ENCODE assay signal across 1 cellular context in the genomic region with DNA sequence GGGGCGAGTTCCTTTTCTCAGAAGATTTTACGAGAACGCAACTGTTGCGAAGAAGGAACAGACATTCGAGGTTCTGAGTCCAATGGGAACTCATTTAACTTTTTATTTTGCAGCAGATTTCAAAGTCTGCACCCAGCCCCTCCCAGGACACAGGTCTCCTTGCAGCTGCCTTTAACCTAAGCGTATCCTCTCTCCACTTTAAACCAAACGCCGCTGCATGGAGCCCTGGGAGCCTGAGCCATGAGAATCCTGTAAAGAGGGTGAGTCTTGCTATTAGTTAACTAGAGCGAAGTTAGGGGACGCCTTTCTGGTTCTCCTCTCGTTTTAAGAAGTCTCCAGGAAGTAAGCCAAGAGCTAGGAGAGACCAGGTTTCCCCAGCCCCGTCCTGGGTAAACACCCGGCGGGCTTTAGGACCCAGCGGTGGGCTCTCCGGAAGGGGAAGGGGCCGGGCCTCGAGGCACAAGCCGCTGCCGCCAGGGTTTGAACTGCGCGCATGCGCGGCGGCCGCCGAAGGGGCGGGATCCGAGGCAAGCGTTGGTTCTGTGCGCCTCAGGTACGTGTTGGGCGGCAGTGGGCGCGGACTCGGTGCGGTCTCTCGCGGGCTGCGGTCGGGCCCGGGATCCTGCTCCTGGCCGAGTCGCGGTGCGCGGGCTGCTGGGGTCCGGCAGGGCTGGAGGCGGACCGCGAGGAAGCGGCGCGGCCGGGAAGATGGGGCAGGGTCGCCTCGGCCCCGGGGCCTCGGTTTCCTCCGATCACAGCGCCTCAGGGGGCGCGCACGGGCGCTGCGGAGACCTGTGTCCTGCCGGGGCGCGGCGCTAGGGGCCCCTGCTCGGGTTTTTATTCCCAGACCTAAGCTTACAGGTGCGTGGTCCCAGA.
TF ChIP-seq lines count a peak whose summit lies in the region.

A gene (plus strand): TSS at position 510 of the 876 bp plus-strand sequence. CDS start 7,188 bp downstream, outside the sequence.

TF ChIP-seq in HepG2, 621 proteins besides CTCF, POLR2A, EP300 and RAD21 (continued from another document and continues in another):
- TF ChIP-seq, protein P1, sequence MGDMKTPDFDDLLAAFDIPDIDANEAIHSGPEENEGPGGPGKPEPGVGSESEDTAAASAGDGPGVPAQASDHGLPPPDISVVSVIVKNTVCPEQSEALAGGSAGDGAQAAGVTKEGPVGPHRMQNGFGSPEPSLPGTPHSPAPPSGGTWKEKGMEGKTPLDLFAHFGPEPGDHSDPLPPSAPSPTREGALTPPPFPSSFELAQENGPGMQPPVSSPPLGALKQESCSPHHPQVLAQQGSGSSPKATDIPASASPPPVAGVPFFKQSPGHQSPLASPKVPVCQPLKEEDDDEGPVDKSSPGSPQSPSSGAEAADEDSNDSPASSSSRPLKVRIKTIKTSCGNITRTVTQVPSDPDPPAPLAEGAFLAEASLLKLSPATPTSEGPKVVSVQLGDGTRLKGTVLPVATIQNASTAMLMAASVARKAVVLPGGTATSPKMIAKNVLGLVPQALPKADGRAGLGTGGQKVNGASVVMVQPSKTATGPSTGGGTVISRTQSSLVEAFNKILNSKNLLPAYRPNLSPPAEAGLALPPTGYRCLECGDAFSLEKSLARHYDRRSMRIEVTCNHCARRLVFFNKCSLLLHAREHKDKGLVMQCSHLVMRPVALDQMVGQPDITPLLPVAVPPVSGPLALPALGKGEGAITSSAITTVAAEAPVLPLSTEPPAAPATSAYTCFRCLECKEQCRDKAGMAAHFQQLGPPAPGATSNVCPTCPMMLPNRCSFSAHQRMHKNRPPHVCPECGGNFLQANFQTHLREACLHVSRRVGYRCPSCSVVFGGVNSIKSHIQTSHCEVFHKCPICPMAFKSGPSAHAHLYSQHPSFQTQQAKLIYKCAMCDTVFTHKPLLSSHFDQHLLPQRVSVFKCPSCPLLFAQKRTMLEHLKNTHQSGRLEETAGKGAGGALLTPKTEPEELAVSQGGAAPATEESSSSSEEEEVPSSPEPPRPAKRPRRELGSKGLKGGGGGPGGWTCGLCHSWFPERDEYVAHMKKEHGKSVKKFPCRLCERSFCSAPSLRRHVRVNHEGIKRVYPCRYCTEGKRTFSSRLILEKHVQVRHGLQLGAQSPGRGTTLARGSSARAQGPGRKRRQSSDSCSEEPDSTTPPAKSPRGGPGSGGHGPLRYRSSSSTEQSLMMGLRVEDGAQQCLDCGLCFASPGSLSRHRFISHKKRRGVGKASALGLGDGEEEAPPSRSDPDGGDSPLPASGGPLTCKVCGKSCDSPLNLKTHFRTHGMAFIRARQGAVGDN (CRISPR knock-in tag; IDR thresholded peaks at IDR 0.05), result peak; percentile 92; the same call in 1 of the 2 replicates
- TF ChIP-seq ZNF33A (CRISPR knock-in tag; IDR thresholded peaks at IDR 0.05; ENCODE audit: borderline replicate concordance) (no peak), ZNF619 (CRISPR knock-in tag; IDR thresholded peaks at IDR 0.05) (no peak), RFXAP (CRISPR knock-in tag; IDR thresholded peaks at IDR 0.05; ENCODE audit: borderline replicate concordance) (peak; percentile 85), NAIF1 (CRISPR knock-in tag; IDR thresholded peaks at IDR 0.05; ENCODE audit: borderline replicate concordance) (peak; percentile 55; the same call in 1 of the 2 replicates), LCORL (IDR thresholded peaks at IDR 0.05) (no peak), LCORL (CRISPR knock-in tag; IDR thresholded peaks at IDR 0.05) (no peak), SNRNP70 (IDR thresholded peaks at IDR 0.05; ENCODE audit: low read depth, low read length) (no peak), ZNF143 (CRISPR knock-in tag; IDR thresholded peaks at IDR 0.05) (0 out of 2 replicates have a peak, but pooled peaks have one; percentile 26), ZNF282 (IDR thresholded peaks at IDR 0.05; ENCODE audit: partially characterized antibody) (no peak), CHD2 (IDR thresholded peaks at IDR 0.05; ENCODE audit: low read depth, low read length) (peak; percentile 78), JUND (CRISPR knock-in tag; IDR thresholded peaks at IDR 0.05) (no peak), SRSF4 (IDR thresholded peaks at IDR 0.05; ENCODE audit: low read depth, low read length, poor library complexity, severe bottlenecking) (no peak), ZNF556 (CRISPR knock-in tag; IDR thresholded peaks at IDR 0.05; ENCODE audit: borderline replicate concordance) (peak; percentile 74), RBM39 (IDR thresholded peaks at IDR 0.05; ENCODE audit: low read depth, low read length, poor library complexity, severe bottlenecking) (peak; percentile 86), U2AF1 (optimal IDR thresholded peaks at IDR 0.05; ENCODE audit: low read depth, low read length) (no peak), PRMT3 (CRISPR knock-in tag; IDR thresholded peaks at IDR 0.05; ENCODE audit: borderline replicate concordance, low read depth) (no peak), IRF2 (CRISPR knock-in tag; IDR thresholded peaks at IDR 0.05) (peak; percentile 63; the same call in 1 of the 2 replicates), HOXA3 (CRISPR knock-in tag; IDR thresholded peaks at IDR 0.05) (peak; percentile 68; the same call in 1 of the 2 replicates), ZBTB42 (CRISPR knock-in tag; IDR thresholded peaks at IDR 0.05) (peak; percentile 86; the same call in 1 of the 2 replicates), BORCS8-MEF2B (CRISPR knock-in tag; IDR thresholded peaks at IDR 0.05) (peak; percentile 77), SRF (IDR thresholded peaks at IDR 0.05; ENCODE audit: low read depth, low read length) (peak; percentile 8; the same call in 1 of the 2 replicates), FOXC1 (CRISPR knock-in tag; IDR thresholded peaks at IDR 0.05; ENCODE audit: borderline replicate concordance) (peak; percentile 91; the same call in 1 of the 2 replicates), DPF2 (CRISPR knock-in tag; IDR thresholded peaks at IDR 0.05; ENCODE audit: borderline replicate concordance, low read depth) (no peak), KLF15 (CRISPR knock-in tag; IDR thresholded peaks at IDR 0.05; ENCODE audit: borderline replicate concordance) (no peak; the same call in 1 of the 2 replicates), ZNF484 (CRISPR knock-in tag; IDR thresholded peaks at IDR 0.05; ENCODE audit: borderline replicate concordance, low read depth) (no peak), MLLT10 (CRISPR knock-in tag; IDR thresholded peaks at IDR 0.05) (no peak), ZFP41 (CRISPR knock-in tag; IDR thresholded peaks at IDR 0.05; ENCODE audit: borderline replicate concordance) (no peak), NCOA2 (CRISPR knock-in tag; IDR thresholded peaks at IDR 0.05) (peak; percentile 26; the same call in 1 of the 2 replicates), ZNF598 (CRISPR knock-in tag; IDR thresholded peaks at IDR 0.05; ENCODE audit: borderline replicate concordance) (no peak), ZNF672 (CRISPR knock-in tag; IDR thresholded peaks at IDR 0.05) (no peak), SETDB1 (CRISPR knock-in tag; IDR thresholded peaks at IDR 0.05; ENCODE audit: borderline replicate concordance) (no peak)
- TF ChIP-seq, protein P2, sequence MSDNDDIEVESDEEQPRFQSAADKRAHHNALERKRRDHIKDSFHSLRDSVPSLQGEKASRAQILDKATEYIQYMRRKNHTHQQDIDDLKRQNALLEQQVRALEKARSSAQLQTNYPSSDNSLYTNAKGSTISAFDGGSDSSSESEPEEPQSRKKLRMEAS (IDR thresholded peaks at IDR 0.05), result peak; percentile 54
- TF ChIP-seq, protein P3, sequence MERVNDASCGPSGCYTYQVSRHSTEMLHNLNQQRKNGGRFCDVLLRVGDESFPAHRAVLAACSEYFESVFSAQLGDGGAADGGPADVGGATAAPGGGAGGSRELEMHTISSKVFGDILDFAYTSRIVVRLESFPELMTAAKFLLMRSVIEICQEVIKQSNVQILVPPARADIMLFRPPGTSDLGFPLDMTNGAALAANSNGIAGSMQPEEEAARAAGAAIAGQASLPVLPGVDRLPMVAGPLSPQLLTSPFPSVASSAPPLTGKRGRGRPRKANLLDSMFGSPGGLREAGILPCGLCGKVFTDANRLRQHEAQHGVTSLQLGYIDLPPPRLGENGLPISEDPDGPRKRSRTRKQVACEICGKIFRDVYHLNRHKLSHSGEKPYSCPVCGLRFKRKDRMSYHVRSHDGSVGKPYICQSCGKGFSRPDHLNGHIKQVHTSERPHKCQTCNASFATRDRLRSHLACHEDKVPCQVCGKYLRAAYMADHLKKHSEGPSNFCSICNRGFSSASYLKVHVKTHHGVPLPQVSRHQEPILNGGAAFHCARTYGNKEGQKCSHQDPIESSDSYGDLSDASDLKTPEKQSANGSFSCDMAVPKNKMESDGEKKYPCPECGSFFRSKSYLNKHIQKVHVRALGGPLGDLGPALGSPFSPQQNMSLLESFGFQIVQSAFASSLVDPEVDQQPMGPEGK (CRISPR knock-in tag; IDR thresholded peaks at IDR 0.05), result peak; percentile 64
- TF ChIP-seq, protein P4, sequence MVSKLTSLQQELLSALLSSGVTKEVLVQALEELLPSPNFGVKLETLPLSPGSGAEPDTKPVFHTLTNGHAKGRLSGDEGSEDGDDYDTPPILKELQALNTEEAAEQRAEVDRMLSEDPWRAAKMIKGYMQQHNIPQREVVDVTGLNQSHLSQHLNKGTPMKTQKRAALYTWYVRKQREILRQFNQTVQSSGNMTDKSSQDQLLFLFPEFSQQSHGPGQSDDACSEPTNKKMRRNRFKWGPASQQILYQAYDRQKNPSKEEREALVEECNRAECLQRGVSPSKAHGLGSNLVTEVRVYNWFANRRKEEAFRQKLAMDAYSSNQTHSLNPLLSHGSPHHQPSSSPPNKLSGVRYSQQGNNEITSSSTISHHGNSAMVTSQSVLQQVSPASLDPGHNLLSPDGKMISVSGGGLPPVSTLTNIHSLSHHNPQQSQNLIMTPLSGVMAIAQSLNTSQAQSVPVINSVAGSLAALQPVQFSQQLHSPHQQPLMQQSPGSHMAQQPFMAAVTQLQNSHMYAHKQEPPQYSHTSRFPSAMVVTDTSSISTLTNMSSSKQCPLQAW (CRISPR knock-in tag; IDR thresholded peaks at IDR 0.05), result peak; percentile 80
- TF ChIP-seq, protein P5, sequence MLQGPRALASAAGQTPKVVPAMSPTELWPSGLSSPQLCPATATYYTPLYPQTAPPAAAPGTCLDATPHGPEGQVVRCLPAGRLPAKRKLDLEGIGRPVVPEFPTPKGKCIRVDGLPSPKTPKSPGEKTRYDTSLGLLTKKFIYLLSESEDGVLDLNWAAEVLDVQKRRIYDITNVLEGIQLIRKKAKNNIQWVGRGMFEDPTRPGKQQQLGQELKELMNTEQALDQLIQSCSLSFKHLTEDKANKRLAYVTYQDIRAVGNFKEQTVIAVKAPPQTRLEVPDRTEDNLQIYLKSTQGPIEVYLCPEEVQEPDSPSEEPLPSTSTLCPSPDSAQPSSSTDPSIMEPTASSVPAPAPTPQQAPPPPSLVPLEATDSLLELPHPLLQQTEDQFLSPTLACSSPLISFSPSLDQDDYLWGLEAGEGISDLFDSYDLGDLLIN (CRISPR knock-in tag; IDR thresholded peaks at IDR 0.05; ENCODE audit: borderline replicate concordance), result peak; percentile 90; the same call in 1 of the 2 replicates
- TF ChIP-seq, protein P6, sequence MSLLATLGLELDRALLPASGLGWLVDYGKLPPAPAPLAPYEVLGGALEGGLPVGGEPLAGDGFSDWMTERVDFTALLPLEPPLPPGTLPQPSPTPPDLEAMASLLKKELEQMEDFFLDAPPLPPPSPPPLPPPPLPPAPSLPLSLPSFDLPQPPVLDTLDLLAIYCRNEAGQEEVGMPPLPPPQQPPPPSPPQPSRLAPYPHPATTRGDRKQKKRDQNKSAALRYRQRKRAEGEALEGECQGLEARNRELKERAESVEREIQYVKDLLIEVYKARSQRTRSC (CRISPR knock-in tag; IDR thresholded peaks at IDR 0.05; ENCODE audit: low read depth), result no peak
- TF ChIP-seq, protein P7, sequence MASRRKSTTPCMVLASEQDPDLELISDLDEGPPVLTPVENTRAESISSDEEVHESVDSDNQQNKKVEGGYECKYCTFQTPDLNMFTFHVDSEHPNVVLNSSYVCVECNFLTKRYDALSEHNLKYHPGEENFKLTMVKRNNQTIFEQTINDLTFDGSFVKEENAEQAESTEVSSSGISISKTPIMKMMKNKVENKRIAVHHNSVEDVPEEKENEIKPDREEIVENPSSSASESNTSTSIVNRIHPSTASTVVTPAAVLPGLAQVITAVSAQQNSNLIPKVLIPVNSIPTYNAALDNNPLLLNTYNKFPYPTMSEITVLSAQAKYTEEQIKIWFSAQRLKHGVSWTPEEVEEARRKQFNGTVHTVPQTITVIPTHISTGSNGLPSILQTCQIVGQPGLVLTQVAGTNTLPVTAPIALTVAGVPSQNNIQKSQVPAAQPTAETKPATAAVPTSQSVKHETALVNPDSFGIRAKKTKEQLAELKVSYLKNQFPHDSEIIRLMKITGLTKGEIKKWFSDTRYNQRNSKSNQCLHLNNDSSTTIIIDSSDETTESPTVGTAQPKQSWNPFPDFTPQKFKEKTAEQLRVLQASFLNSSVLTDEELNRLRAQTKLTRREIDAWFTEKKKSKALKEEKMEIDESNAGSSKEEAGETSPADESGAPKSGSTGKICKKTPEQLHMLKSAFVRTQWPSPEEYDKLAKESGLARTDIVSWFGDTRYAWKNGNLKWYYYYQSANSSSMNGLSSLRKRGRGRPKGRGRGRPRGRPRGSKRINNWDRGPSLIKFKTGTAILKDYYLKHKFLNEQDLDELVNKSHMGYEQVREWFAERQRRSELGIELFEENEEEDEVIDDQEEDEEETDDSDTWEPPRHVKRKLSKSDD (CRISPR knock-in tag; IDR thresholded peaks at IDR 0.05; ENCODE audit: low read depth), result 0 out of 2 replicates have a peak, but pooled peaks have one; percentile 20
- TF ChIP-seq, protein P8, sequence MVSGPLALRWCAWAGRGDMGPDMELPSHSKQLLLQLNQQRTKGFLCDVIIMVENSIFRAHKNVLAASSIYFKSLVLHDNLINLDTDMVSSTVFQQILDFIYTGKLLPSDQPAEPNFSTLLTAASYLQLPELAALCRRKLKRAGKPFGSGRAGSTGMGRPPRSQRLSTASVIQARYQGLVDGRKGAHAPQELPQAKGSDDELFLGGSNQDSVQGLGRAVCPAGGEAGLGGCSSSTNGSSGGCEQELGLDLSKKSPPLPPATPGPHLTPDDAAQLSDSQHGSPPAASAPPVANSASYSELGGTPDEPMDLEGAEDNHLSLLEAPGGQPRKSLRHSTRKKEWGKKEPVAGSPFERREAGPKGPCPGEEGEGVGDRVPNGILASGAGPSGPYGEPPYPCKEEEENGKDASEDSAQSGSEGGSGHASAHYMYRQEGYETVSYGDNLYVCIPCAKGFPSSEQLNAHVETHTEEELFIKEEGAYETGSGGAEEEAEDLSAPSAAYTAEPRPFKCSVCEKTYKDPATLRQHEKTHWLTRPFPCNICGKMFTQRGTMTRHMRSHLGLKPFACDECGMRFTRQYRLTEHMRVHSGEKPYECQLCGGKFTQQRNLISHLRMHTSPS (CRISPR knock-in tag; IDR thresholded peaks at IDR 0.05; ENCODE audit: low read depth), result no peak
- TF ChIP-seq, protein P9, sequence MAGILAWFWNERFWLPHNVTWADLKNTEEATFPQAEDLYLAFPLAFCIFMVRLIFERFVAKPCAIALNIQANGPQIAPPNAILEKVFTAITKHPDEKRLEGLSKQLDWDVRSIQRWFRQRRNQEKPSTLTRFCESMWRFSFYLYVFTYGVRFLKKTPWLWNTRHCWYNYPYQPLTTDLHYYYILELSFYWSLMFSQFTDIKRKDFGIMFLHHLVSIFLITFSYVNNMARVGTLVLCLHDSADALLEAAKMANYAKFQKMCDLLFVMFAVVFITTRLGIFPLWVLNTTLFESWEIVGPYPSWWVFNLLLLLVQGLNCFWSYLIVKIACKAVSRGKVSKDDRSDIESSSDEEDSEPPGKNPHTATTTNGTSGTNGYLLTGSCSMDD (CRISPR knock-in tag; IDR thresholded peaks at IDR 0.05), result no peak
